8 cellular contexts compared by ENCODE assay signal in the genomic region with DNA sequence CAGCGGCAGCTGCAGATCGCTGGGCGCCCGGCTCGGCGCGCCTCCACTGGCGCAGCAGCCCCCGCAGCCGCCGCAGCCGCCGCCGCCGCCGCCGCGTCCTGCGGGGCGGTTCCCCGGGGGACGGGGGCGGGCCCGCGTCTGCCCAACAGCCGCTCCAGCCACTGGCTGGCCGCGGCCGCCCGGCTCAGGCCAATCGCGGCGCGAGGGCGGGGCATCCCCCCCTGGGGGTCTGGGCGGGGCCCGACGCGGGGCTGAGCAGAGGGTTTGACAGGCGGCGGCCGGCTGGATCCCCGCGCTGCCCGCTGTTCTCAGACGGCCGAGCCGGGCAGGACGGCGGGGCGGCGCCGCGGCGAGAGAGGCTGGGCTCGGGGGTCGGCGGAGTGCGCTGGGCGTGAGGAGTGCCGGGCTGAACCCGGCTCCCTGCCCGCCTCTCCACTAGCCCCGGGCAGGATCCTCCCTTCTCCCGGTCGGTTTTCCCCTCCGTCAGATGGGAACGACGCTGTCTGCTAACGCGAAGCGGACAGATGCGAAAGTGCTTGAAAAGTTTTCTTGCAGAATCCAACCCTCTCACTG. TPM values are rescaled to one million over a fixed set of nuclear protein-coding genes. Genes with fewer than 3 reads are reported as not detected.
DNase-seq lines count a peak whose midpoint lies in the region; ATAC-seq lines count a peak whose summit lies in the region.

A gene (minus strand): TSS at position 56 of the 573 bp plus-strand sequence. CDS start 1,100 bp downstream, outside the sequence.

- DNase-seq in NCI-H187 (lab: John Stamatoyannopoulos, UW): peak; percentile 40 to 47
- no peak for DNase-seq in NCI-H187 treated with DMSO at 0.1 percent for 48 hours (lab: John Stamatoyannopoulos, UW)
- DNase-seq in NCI-H1048 (lab: John Stamatoyannopoulos, UW): peak; percentile 55
- peak; percentile 59 for DNase-seq in SW480 (ENCODE audit: low spot score)
- DNase-seq in T47D (ENCODE audit: low read depth in 1 of 2, low spot score in 1 of 2): peak; percentile 84 to 94
- peak; percentile 100 for DNase-seq in iPS-NIHi7 (ENCODE audit: extremely low spot score)

- H3K4me3 ChIP-seq in skeletal muscle satellite cell (ENCODE audit: low read length): peak within 1 kb of the TSS; percentile 84

- H3K9ac ChIP-seq in skeletal muscle satellite cell (ENCODE audit: low read depth, low read length): peak within 1 kb of the TSS; percentile 84

- in situ Hi-C loops in T47D (cut with HindIII; ENCODE audit: low pct_unique_long_range_greater_than_20kb, low sequenced_read_pairs): no loop called here

- H3K36me3 ChIP-seq in skeletal muscle satellite cell (ENCODE audit: insufficient read depth, low read length): peaks cover 10% of the 10 kb centered on the region

- H3K27me3 ChIP-seq in skeletal muscle satellite cell (ENCODE audit: control insufficient read depth, insufficient read depth, low read length): no peaks in the 10 kb centered on the region

- H3K4me1 ChIP-seq in skeletal muscle satellite cell (ENCODE audit: control insufficient read depth, insufficient read depth, low read length): peaks cover 60% of the 10 kb centered on the region

- H3K4me2 ChIP-seq in skeletal muscle satellite cell (ENCODE audit: low read length): peak within 1 kb of the TSS; percentile 91

- ATAC-seq in HG02588 (IDR thresholded peaks at IDR 0.05; ENCODE audit: unreplicated experiment): peak; percentile 93

- no peaks in the 10 kb centered on the region for H3K9me3 ChIP-seq in skeletal muscle satellite cell (replicated peaks; ENCODE audit: low read length)

RNA-seq across cellular contexts. Expression of the gene that starts here (rescaled TPM):
- 3.5 and 3.9 TPM in 2 replicates for total RNA-seq in skeletal muscle satellite cell (2012; rRNA removed)
